ENCODE assay signal across 8 cellular contexts in genomic region chr10:90787906-90788491, GRCh38.
DNase-seq lines count a peak whose midpoint lies in the region; ATAC-seq, FAIRE-seq and TF ChIP-seq lines count a peak whose summit lies in the region.

No MANE protein-coding gene starts in this region.

- ATAC-seq in thoracic aorta (ENCODE audit: insufficient number of reproducible peaks, low FRiP score, low read depth) (no peak), GM21515 (IDR thresholded peaks at IDR 0.05; ENCODE audit: unreplicated experiment) (no peak)

- no peak overlapping the region for H3K4me3 ChIP-seq in ACC112 (ENCODE audit: low read depth, low read length)
- H3K4me3 ChIP-seq in adrenal gland = no peak overlapping the region
- H3K4me3 ChIP-seq in thoracic aorta = no peak overlapping the region
- no peak overlapping the region for H3K4me3 ChIP-seq in effector memory CD4-positive, alpha-beta T cell (ENCODE audit: insufficient read depth, low read depth, low read length, poor library complexity, severe bottlenecking)

- no peak for TF ChIP-seq POLR2A in adrenal gland (IDR thresholded peaks at IDR 0.05)

- no peaks in the 10 kb centered on the region for H3K36me3 ChIP-seq in ACC112 (ENCODE audit: insufficient read depth, low read length)
- no peaks in the 10 kb centered on the region for H3K36me3 ChIP-seq in adrenal gland (replicated peaks in 1 of 2)
- H3K36me3 ChIP-seq in thoracic aorta = no peaks in the 10 kb centered on the region
- no peaks in the 10 kb centered on the region for H3K36me3 ChIP-seq in effector memory CD4-positive, alpha-beta T cell (ENCODE audit: control insufficient read depth, insufficient read depth, low read length)

- WGBS in adrenal gland, 4 donors = 43 to 47% (median 45%) methylated on average over 7 of the region's 7 CpGs

- FAIRE-seq in G401.6 (lab: Jason Lieb, UNC) = peak; percentile 31

- H3K9me3 ChIP-seq in adrenal gland (replicated peaks in 1 of 3) = no peaks in the 10 kb centered on the region
- H3K9me3 ChIP-seq in thoracic aorta = no peaks in the 10 kb centered on the region
- H3K9me3 ChIP-seq in effector memory CD4-positive, alpha-beta T cell (ENCODE audit: control insufficient read depth, low read length) = no peaks in the 10 kb centered on the region

- DNase-seq in NCI-H2081 treated with DMSO at 0.1 percent for 48 hours (lab: John Stamatoyannopoulos, UW) (peak; percentile 1), adrenal gland (peak in 6 of 7 donors; percentile 28 to 65 (median 44)), iris pigment epithelial cell (ENCODE audit: low read depth) (peak; percentile 42), thoracic aorta (ENCODE audit: low spot score) (no peak)
- no peak for DNase-seq in effector memory CD4-positive, alpha-beta T cell

- peak overlapping the region; percentile 36 for H2AFZ ChIP-seq in ACC112 (ENCODE audit: low read length, unreplicated experiment)

- H3K27ac ChIP-seq in ACC112 (ENCODE audit: low read depth, low read length) (no peak overlapping the region), adrenal gland (no peak overlapping the region), thoracic aorta (no peak overlapping the region)
- H3K27ac ChIP-seq in effector memory CD4-positive, alpha-beta T cell (ENCODE audit: insufficient read depth, low read length, poor library complexity, severe bottlenecking) = no peak overlapping the region

- H3K27me3 ChIP-seq in ACC112 (ENCODE audit: insufficient read depth, low read length) (no peaks in the 10 kb centered on the region), adrenal gland (peaks cover 4% of the 10 kb centered on the region), thoracic aorta (replicated peaks; ENCODE audit: insufficient read depth) (no peaks in the 10 kb centered on the region)
- no peaks in the 10 kb centered on the region for H3K27me3 ChIP-seq in effector memory CD4-positive, alpha-beta T cell (replicated peaks; ENCODE audit: control insufficient read depth, insufficient read depth, low read length, poor library complexity, severe bottlenecking)

- peak; percentile 50 to 80 (median 56) for TF ChIP-seq CTCF in adrenal gland (IDR thresholded peaks at IDR 0.05)
- TF ChIP-seq CTCF in thoracic aorta (IDR thresholded peaks at IDR 0.05) = peak; percentile 77

- no peaks in the 10 kb centered on the region for H3K79me2 ChIP-seq in ACC112 (ENCODE audit: control insufficient read depth, insufficient read depth, low read length, unreplicated experiment)

- H3K4me1 ChIP-seq in ACC112 (ENCODE audit: control insufficient read depth, insufficient read depth, low read length, unreplicated experiment) (peaks cover 11% of the 10 kb centered on the region), adrenal gland (replicated peaks in 1 of 2) (no peaks in the 10 kb centered on the region), thoracic aorta (ENCODE audit: control insufficient read depth in 1 of 2, low read depth in 2 of 2) (no peaks in the 10 kb centered on the region)
- H3K4me1 ChIP-seq in effector memory CD4-positive, alpha-beta T cell (ENCODE audit: control insufficient read depth, insufficient read depth, low read length, poor library complexity, severe bottlenecking) = no peaks in the 10 kb centered on the region

- intact Hi-C loops in adrenal gland (cut with DNase I) = loop anchor here in 1 of 2 donors (10.0 kb wide), 1 partner anchor 993 kb away; no protein-coding TSS in a partner anchor

Comparison
In these comparisons a context has a peak if more than half of its experiments do, and no peak if none do; other contexts are left out.
1. DNase-seq: peak in NCI-H2081 treated with DMSO at 0.1 percent for 48 hours (single experiment), adrenal gland (6 of 7) and iris pigment epithelial cell (single experiment); none in thoracic aorta (single experiment) and effector memory CD4-positive, alpha-beta T cell (0 of 3).